In the genomic region with DNA sequence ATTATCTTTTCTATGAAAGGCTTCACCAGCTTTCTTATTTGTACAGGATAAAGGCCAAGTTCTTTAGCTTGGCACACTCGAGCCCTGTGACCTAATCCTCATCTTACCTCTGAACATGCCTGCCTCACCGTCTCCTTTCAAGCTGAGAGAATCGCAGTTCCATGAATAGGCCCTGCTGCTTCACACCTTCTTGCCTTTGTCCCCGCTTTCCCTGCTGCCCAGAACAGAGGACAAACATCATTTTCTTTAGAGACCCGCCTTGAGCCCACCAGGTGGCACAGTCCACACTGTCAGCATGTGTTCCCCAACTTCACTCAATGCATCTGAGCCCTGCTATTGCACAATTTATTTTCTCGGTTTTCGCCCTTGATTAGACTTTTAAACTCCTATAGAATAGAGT, we compare ENCODE assay signal across 17 cellular contexts.
DNase-seq lines count a peak whose midpoint lies in the region; ATAC-seq and TF ChIP-seq lines count a peak whose summit lies in the region.
"Had no signal": no experiment of that assay in that cellular context is flagged by ENCODE, and none has a peak within 500 bp of the region (broad histone marks: within the 10 kb centered on the region; RNA-seq: fewer than 3 reads in every experiment).

No MANE protein-coding gene starts in this region.

- H3K27me3 ChIP-seq in hepatocyte: no peaks in the 10 kb centered on the region
- H3K27me3 ChIP-seq: left lung had no signal

- H3K79me2 ChIP-seq in hepatocyte: no peaks in the 10 kb centered on the region

- H3K4me3 ChIP-seq in hepatocyte: no peak overlapping the region
- H3K4me3 ChIP-seq: left lung, PC-9 had no signal

- H3K4me1 ChIP-seq in hepatocyte (ENCODE audit: insufficient read depth): no peaks in the 10 kb centered on the region
- H3K4me1 ChIP-seq: left lung had no signal

- H3K9me2 ChIP-seq in hepatocyte (replicated peaks; ENCODE audit: insufficient read depth): no peaks in the 10 kb centered on the region

- TF ChIP-seq CTCF in hepatocyte (IDR thresholded peaks at IDR 0.05; ENCODE audit: poor library complexity): no peak

- H3K27ac ChIP-seq in hepatocyte: no peak overlapping the region
- H3K27ac ChIP-seq: left lung, PC-9 had no signal

- no peaks in the 10 kb centered on the region for H4K20me1 ChIP-seq in hepatocyte (ENCODE audit: insufficient read depth, poor library complexity, severe bottlenecking)

- ATAC-seq in HG03139 (IDR thresholded peaks at IDR 0.05; ENCODE audit: unreplicated experiment): no peak
- no peak for ATAC-seq in GM18502 (IDR thresholded peaks at IDR 0.05; ENCODE audit: poor library complexity, unreplicated experiment)
- ATAC-seq: left lung; SK-N-SH treated with all-trans-retinoic acid at 6 μM for 48 hours; stimulated activated naive CD8-positive, alpha-beta T cell treated with anti-CD3 and anti-CD28 coated beads, Interleukin-15, amount 100 ng/mL, for 72 hours had no signal

- DNase-seq in DMS79 (lab: John Stamatoyannopoulos, UW) (peak; percentile 68), NCI-H1417 (lab: John Stamatoyannopoulos, UW) (peak in 2 of 3 experiments; percentile 61 to 90), NCI-H510A treated with DMSO at 0.1 percent for 48 hours (lab: John Stamatoyannopoulos, UW) (peak; percentile 54), iPS-NIHi11 (ENCODE audit: low spot score) (peak; percentile 14), hepatocyte (ENCODE audit: low spot score) (no peak)
- no peak for DNase-seq in stimulated activated CD4-positive, alpha-beta T cell treated with anti-CD3 and anti-CD28 coated beads, Interleukin-4, amount 100 ng/mL, for 4 hours
- DNase-seq: activated CD4-positive, alpha-beta T cell treated with anti-CD3 and anti-CD28 coated beads, Interleukin-2, amount 50 U/mL, for 48 hours; effector CD8-positive, alpha-beta T cell; HFFc6; left lung; NCI-H2171; PC-9; posterior cingulate gyrus; stimulated activated naive CD8-positive, alpha-beta T cell treated with anti-CD3 and anti-CD28 coated beads, Interleukin-15, amount 100 ng/mL, for 72 hours had no signal

- WGBS in hepatocyte (ENCODE audit: low lambda C conversion rate, missing lambda C conversion rate): 71% methylated on average over 7 of the region's 7 CpGs

- H3K4me2 ChIP-seq in hepatocyte: no peak overlapping the region
- H3K4me2 ChIP-seq: PC-9 had no signal

- H3K36me3 ChIP-seq in hepatocyte (replicated peaks; ENCODE audit: insufficient read depth, low read depth): no peaks in the 10 kb centered on the region
- H3K36me3 ChIP-seq: left lung had no signal

- no peaks in the 10 kb centered on the region for H3K9me3 ChIP-seq in hepatocyte (ENCODE audit: low read depth)
- H3K9me3 ChIP-seq: left lung had no signal

- H2AFZ ChIP-seq in hepatocyte: no peak overlapping the region
- H2AFZ ChIP-seq: PC-9 had no signal

Comparison
In these comparisons a context has a peak if more than half of its experiments do, and no peak if none do; other contexts are left out.
1. DNase-seq: peak in DMS79 (single experiment), NCI-H1417 (2 of 3), NCI-H510A treated with DMSO at 0.1 percent for 48 hours (single experiment) and iPS-NIHi11 (single experiment); none in hepatocyte (single experiment) and stimulated activated CD4-positive, alpha-beta T cell treated with anti-CD3 and anti-CD28 coated beads, Interleukin-4, amount 100 ng/mL, for 4 hours (0 of 2).